29 cellular contexts compared by ENCODE assay signal in the genomic region with DNA sequence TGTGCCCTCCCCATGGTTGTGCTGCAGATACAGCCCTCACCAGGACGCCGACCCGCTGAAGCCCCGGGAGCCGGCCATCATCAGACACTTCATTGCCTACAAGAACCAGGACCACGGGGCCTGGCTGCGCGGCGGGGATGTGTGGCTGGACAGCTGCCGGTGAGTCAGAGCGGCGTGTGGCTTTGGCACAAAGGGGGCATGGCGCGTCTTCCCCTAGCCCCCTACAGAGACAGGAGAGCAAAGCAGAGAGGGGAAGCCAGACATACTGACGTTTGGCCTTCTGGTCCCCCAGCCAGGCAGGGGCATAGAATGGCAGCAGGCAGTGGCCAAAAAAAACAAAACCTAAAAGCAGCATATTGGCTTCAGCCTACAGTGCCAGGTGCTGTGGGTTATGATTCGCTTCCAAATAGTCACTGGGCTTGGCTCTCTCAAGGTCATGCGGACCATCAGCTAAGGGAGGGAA.
DNase-seq lines count a peak whose midpoint lies in the region; ATAC-seq, FAIRE-seq and TF ChIP-seq lines count a peak whose summit lies in the region.
"Had no signal": no experiment of that assay in that cellular context is flagged by ENCODE, and none has a peak within 500 bp of the region (broad histone marks: within the 10 kb centered on the region; RNA-seq: fewer than 3 reads in every experiment).

No MANE protein-coding gene starts in this region.

- TF ChIP-seq POLR2A in HepG2 (IDR thresholded peaks at IDR 0.05; ENCODE audit: insufficient read depth in 1 of 2, low read depth in 2 of 2, low read length in 2 of 2) (no peak), right lobe of liver (IDR thresholded peaks at IDR 0.05) (no peak), testis (IDR thresholded peaks at IDR 0.05) (no peak)

- no peak for TF ChIP-seq EP300 in HepG2 (IDR thresholded peaks at IDR 0.05; ENCODE audit: low read depth in 2 of 2, low read length in 2 of 2)
- no peak for TF ChIP-seq EP300 in HepG2 (CRISPR knock-in tag; IDR thresholded peaks at IDR 0.05; ENCODE audit: borderline replicate concordance)

- TF ChIP-seq CTCF in HepG2 (CRISPR knock-in tag; IDR thresholded peaks at IDR 0.05) (no peak), right lobe of liver (IDR thresholded peaks at IDR 0.05) (no peak), WTC11 (IDR thresholded peaks at IDR 0.05) (no peak), testis (IDR thresholded peaks at IDR 0.05) (no peak)

- intact Hi-C loops in HepG2 (cut with micrococcal nuclease; ENCODE audit: unreplicated experiment) (no loop called here), right lobe of liver (cut with DNase I) (no loop called here), testis (cut with DNase I; ENCODE audit: low total_unique reads) (no loop called here)

- H3K9me3 ChIP-seq in HepG2 (ENCODE audit: low read length), result no peaks in the 10 kb centered on the region
- no peaks in the 10 kb centered on the region for H3K9me3 ChIP-seq in right lobe of liver
- H3K9me3 ChIP-seq in adipocyte (ENCODE audit: control insufficient read depth, low read length), result no peaks in the 10 kb centered on the region
- no peaks in the 10 kb centered on the region for H3K9me3 ChIP-seq in testis
- H3K9me3 ChIP-seq: A549, BE2C, HAP-1, heart right ventricle had no signal

- H3K27ac ChIP-seq in HepG2 (ENCODE audit: extremely low read length, insufficient read depth, low read length) (no peak overlapping the region), right lobe of liver (no peak overlapping the region), testis (no peak overlapping the region)
- H3K27ac ChIP-seq: A549, epithelial cell of prostate, heart right ventricle, VCaP had no signal

- no peak overlapping the region for H3K9ac ChIP-seq in HepG2 (ENCODE audit: insufficient read depth, low read depth, low read length)
- peak overlapping the region; percentile 33 for H3K9ac ChIP-seq in adipocyte (ENCODE audit: low read length)

- POLR2A ChIA-PET in HepG2 (lab: Yijun Ruan, JAX), result no interaction called here
- POLR2A ChIA-PET in WTC11 (lab: Charles Lee), result no interaction called here

- 98% methylated on average over 16 of the region's 17 CpGs for WGBS in HepG2 (ENCODE audit: low lambda C conversion rate)
- 84% methylated on average over 5 of the region's 17 CpGs for WGBS in right lobe of liver (ENCODE audit: insufficient coverage, low coverage, low lambda C conversion rate, missing lambda C conversion rate)
- WGBS in testis, 2 donors, result 80 to 90% methylated on average over 5 to 17 of the region's 17 CpGs

- H3K9me3 Mint-ChIP-seq in WTC11, result no peaks in the 10 kb centered on the region
- H3K9me3 Mint-ChIP-seq: activated naive CD4-positive, alpha-beta T cell treated with anti-CD3 and anti-CD28 coated beads, Interleukin-2, amount 50 U/mL, for 24 hours; activated T-helper 1 cell treated with anti-CD3 and anti-CD28 coated beads, Interleukin-12 subunit alpha, Interleukin-12 subunit beta, Interleukin-2, Interleukin-4 antibody, amounts not matched to agents 30 ng/mL and 10 ng/mL and 1 ng/mL, durations not matched to agents 14 hours and 24 hours and 36 hours; stimulated activated effector memory CD8-positive, alpha-beta T cell treated with anti-CD3 and anti-CD28 coated beads, Interleukin-12 subunit alpha, Interleukin-12 subunit beta, amount 100 ng/mL, for 72 hours; T-helper 2 cell treated with Interferon-gamma antibody and Interleukin-4, amounts not matched to agents 5 μg/mL and 100 μg/mL, for 36 hours had no signal

- peaks cover 29 to 83% of the 10 kb centered on the region in 2 experiments; a peak in 4 of 5 replicates for H3K36me3 ChIP-seq in HepG2 (replicated peaks in 1 of 2; ENCODE audit: control insufficient read depth in 1 of 2, insufficient read depth in 2 of 2, low read length in 2 of 2)
- H3K36me3 ChIP-seq in right lobe of liver, result no peaks in the 10 kb centered on the region
- peaks cover 87% of the 10 kb centered on the region for H3K36me3 ChIP-seq in adipocyte (ENCODE audit: control insufficient read depth, insufficient read depth, low read length, severe bottlenecking)
- no peaks in the 10 kb centered on the region for H3K36me3 ChIP-seq in testis (ENCODE audit: low read depth, missing control alignments)
- H3K36me3 ChIP-seq: BE2C, HAP-1 had no signal

- H3K4me2 ChIP-seq in HepG2 (ENCODE audit: low read depth, low read length), result no peak overlapping the region
- H3K4me2 ChIP-seq: A549 had no signal

- no peaks in the 10 kb centered on the region for H3K4me1 Mint-ChIP-seq in WTC11

- ATAC-seq in HepG2, result no peak
- no peak for ATAC-seq in right lobe of liver
- ATAC-seq in WTC11, result no peak
- ATAC-seq: A549; heart right ventricle; left colon; stimulated activated effector memory CD8-positive, alpha-beta T cell treated with anti-CD3 and anti-CD28 coated beads, Interleukin-12 subunit alpha, Interleukin-12 subunit beta, amount 100 ng/mL, for 72 hours had no signal

- H3K79me2 ChIP-seq in HepG2 (ENCODE audit: insufficient read depth, low read length), result no peaks in the 10 kb centered on the region

- no peak overlapping the region for H2AFZ ChIP-seq in HepG2 (ENCODE audit: low read length)

- H4K20me1 ChIP-seq in HepG2 (ENCODE audit: insufficient read depth, low read length), result no peaks in the 10 kb centered on the region

- H3K27ac Mint-ChIP-seq in WTC11, result no peak overlapping the region
- H3K27ac Mint-ChIP-seq: activated naive CD4-positive, alpha-beta T cell treated with anti-CD3 and anti-CD28 coated beads, Interleukin-2, amount 50 U/mL, for 24 hours; activated T-helper 1 cell treated with anti-CD3 and anti-CD28 coated beads, Interleukin-12 subunit alpha, Interleukin-12 subunit beta, Interleukin-2, Interleukin-4 antibody, amounts not matched to agents 30 ng/mL and 10 ng/mL and 1 ng/mL, durations not matched to agents 14 hours and 24 hours and 36 hours; stimulated activated effector memory CD8-positive, alpha-beta T cell treated with anti-CD3 and anti-CD28 coated beads, Interleukin-12 subunit alpha, Interleukin-12 subunit beta, amount 100 ng/mL, for 72 hours; T-helper 2 cell treated with Interferon-gamma antibody and Interleukin-4, amounts not matched to agents 5 μg/mL and 100 μg/mL, for 36 hours had no signal

- H3K27me3 ChIP-seq in HepG2 (ENCODE audit: control insufficient read depth in 1 of 2, insufficient read depth in 2 of 2, low read length in 2 of 2) (no peaks in the 10 kb centered on the region; a peak in 1 of 5 replicates), right lobe of liver (no peaks in the 10 kb centered on the region), adipocyte (replicated peaks; ENCODE audit: control insufficient read depth, insufficient read depth, low read length) (no peaks in the 10 kb centered on the region), testis (no peaks in the 10 kb centered on the region)
- H3K27me3 ChIP-seq: BE2C, heart right ventricle had no signal

- no peaks in the 10 kb centered on the region for H3K27me3 Mint-ChIP-seq in WTC11 (ENCODE audit: low read depth)
- H3K27me3 Mint-ChIP-seq: activated naive CD4-positive, alpha-beta T cell treated with anti-CD3 and anti-CD28 coated beads, Interleukin-2, amount 50 U/mL, for 24 hours had no signal

- in situ Hi-C loops in HepG2 (cut with HindIII; ENCODE audit: extremely low pct_ligation_motif_present, low pct_unique_long_range_greater_than_20kb), result no loop called here

- H3K4me3 ChIP-seq in HepG2 (replicated peaks in 1 of 3; ENCODE audit: insufficient read depth in 1 of 3, low read depth in 2 of 3, low read length in 3 of 3) (no peak overlapping the region), right lobe of liver (no peak overlapping the region), adipocyte (ENCODE audit: low read length) (no peak overlapping the region), testis (no peak overlapping the region)
- H3K4me3 ChIP-seq: A549, HAP-1, heart right ventricle had no signal

- H3K4me1 ChIP-seq in HepG2 (ENCODE audit: insufficient read depth, low read length), result no peaks in the 10 kb centered on the region
- H3K4me1 ChIP-seq in right lobe of liver, result no peaks in the 10 kb centered on the region
- peaks cover 20% of the 10 kb centered on the region for H3K4me1 ChIP-seq in adipocyte (ENCODE audit: control insufficient read depth, insufficient read depth, low read length)
- peaks cover 5% of the 10 kb centered on the region for H3K4me1 ChIP-seq in testis
- H3K4me1 ChIP-seq: A549, BE2C, HAP-1, heart right ventricle had no signal

- no TSS peak for BruUV-seq in HepG2 (replicated peaks; lab: Mats Ljungman, UMichigan)

- H3K36me3 Mint-ChIP-seq in WTC11, result no peaks in the 10 kb centered on the region

- FAIRE-seq in HepG2 (lab: Jason Lieb, UNC), result no peak
- FAIRE-seq: GM12892 had no signal

- CTCF ChIA-PET in HepG2 (lab: Yijun Ruan, JAX; ENCODE audit: low intra/inter-chr PET ratio, low total read pairs), result no interaction called here
- CTCF ChIA-PET in WTC11 (lab: Charles Lee), result interaction anchor here (0.9 kb wide), 1 partner anchor 341 kb away, joined by 3 read pairs; no protein-coding TSS in a partner anchor

- no peak for DNase-seq in HepG2 (ENCODE audit: low spot score)
- no peak for DNase-seq in right lobe of liver
- no peak for DNase-seq in adipocyte (ENCODE audit: low read depth)
- DNase-seq in medulla oblongata (ENCODE audit: extremely low spot score), result peak; percentile 33
- no peak for DNase-seq in WTC11 (ENCODE audit: low spot score)
- DNase-seq in testis, result no peak
- no peak for DNase-seq in iPS-NIHi11 (ENCODE audit: low spot score)
- DNase-seq in NK-92 treated with Interleukin-12 subunit alpha and Interleukin-12 subunit beta, amount 100 ng/mL, for 24 hours (lab: John Stamatoyannopoulos, UW), result no peak
- DNase-seq: activated CD4-positive, alpha-beta T cell treated with anti-CD3 and anti-CD28 coated beads, Interleukin-2, amount 50 U/mL, for 1 hour; BE2C; DMS79 treated with DMSO at 0.1 percent for 48 hours; heart right ventricle; IMR-90; left colon; mesenchymal stem cell; MM.1S; NCI-H146; NCI-H2171; NCI-H526 treated with DMSO at 0.1 percent for 48 hours; stimulated activated CD4-positive, alpha-beta T cell treated with anti-CD3 and anti-CD28 coated beads, Interleukin-2, amount 100 ng/mL, for 48 hours had no signal

- H3K4me3 Mint-ChIP-seq in WTC11, result no peak overlapping the region
- H3K4me3 Mint-ChIP-seq: activated naive CD4-positive, alpha-beta T cell treated with anti-CD3 and anti-CD28 coated beads, Interleukin-2, amount 50 U/mL, for 24 hours; activated T-helper 1 cell treated with anti-CD3 and anti-CD28 coated beads, Interleukin-12 subunit alpha, Interleukin-12 subunit beta, Interleukin-2, Interleukin-4 antibody, amounts not matched to agents 30 ng/mL and 10 ng/mL and 1 ng/mL, durations not matched to agents 14 hours and 24 hours and 36 hours; stimulated activated effector memory CD8-positive, alpha-beta T cell treated with anti-CD3 and anti-CD28 coated beads, Interleukin-12 subunit alpha, Interleukin-12 subunit beta, amount 100 ng/mL, for 72 hours; T-helper 2 cell treated with Interferon-gamma antibody and Interleukin-4, amounts not matched to agents 5 μg/mL and 100 μg/mL, for 36 hours had no signal

- TF ChIP-seq RAD21 in HepG2 (CRISPR knock-in tag; IDR thresholded peaks at IDR 0.05), result no peak

TF ChIP-seq in HepG2, 621 proteins besides CTCF, POLR2A, EP300 and RAD21 (continues in another document):
- TF ChIP-seq PHF20 (CRISPR knock-in tag; IDR thresholded peaks at IDR 0.05), result no peak
- no peak for TF ChIP-seq ISX (CRISPR knock-in tag; conservative IDR thresholded peaks at IDR 0.05)
